In genomic region chr5:36692791-36693763, GRCh38 we compare ENCODE assay signal across 8 cellular contexts.
A peak's percentile ranks its signal among the peaks of the same experiment; 100 is the strongest.
DNase-seq lines count a peak whose midpoint lies in the region; ATAC-seq and TF ChIP-seq lines count a peak whose summit lies in the region.

No MANE protein-coding gene starts in this region.

- TF ChIP-seq CTCF in AG09319 (IDR thresholded peaks at IDR 0.05; ENCODE audit: low read depth, low read length): peak; percentile 85

- no peak overlapping the region for H3K27ac Mint-ChIP-seq in activated naive CD4-positive, alpha-beta T cell treated with anti-CD3 and anti-CD28 coated beads for 36 hours

- peak; percentile 64 for ATAC-seq in GM18520 (IDR thresholded peaks at IDR 0.05; ENCODE audit: unreplicated experiment)
- ATAC-seq in HG02973 (IDR thresholded peaks at IDR 0.05; ENCODE audit: unreplicated experiment): peak; percentile 63
- peak; percentile 87 for ATAC-seq in Right ventricle myocardium inferior

- peaks cover 12% of the 10 kb centered on the region for H3K4me1 Mint-ChIP-seq in activated naive CD4-positive, alpha-beta T cell treated with anti-CD3 and anti-CD28 coated beads for 36 hours (ENCODE audit: low read depth)

- intact Hi-C loops in activated naive CD4-positive, alpha-beta T cell treated with anti-CD3 and anti-CD28 coated beads for 36 hours (cut with micrococcal nuclease): loop anchor here (1.0 to 5.0 kb wide), 2 partner anchors 428 to 616 kb away; no protein-coding TSS in a partner anchor
- intact Hi-C loops in Right ventricle myocardium inferior (cut with DNase I): loop anchor here (1.0 to 10.0 kb wide), 5 partner anchors 86 to 518 kb away; no protein-coding TSS in a partner anchor

- CTCF ChIA-PET in activated naive CD4-positive, alpha-beta T cell treated with anti-CD3 and anti-CD28 coated beads for 36 hours (lab: Charles Lee): interaction anchor here (0.6 to 2.2 kb wide), 11 partner anchors 15 to 614 kb away, joined by 3 to 10 read pairs (median 3); no protein-coding TSS in a partner anchor

- peaks cover 37% of the 10 kb centered on the region for H3K27me3 Mint-ChIP-seq in activated naive CD4-positive, alpha-beta T cell treated with anti-CD3 and anti-CD28 coated beads for 36 hours (ENCODE audit: low read depth)

- no peaks in the 10 kb centered on the region for H3K9me3 Mint-ChIP-seq in activated naive CD4-positive, alpha-beta T cell treated with anti-CD3 and anti-CD28 coated beads for 36 hours

- DNase-seq in AG09319 (ENCODE audit: extremely low read depth, low read depth) (peak; percentile 35), NCI-H748 treated with DMSO at 0.1 percent for 48 hours (lab: John Stamatoyannopoulos, UW) (peak; percentile 46), Right ventricle myocardium inferior (ENCODE audit: missing footprints) (peak; percentile 89), nucleus accumbens (lab: John Stamatoyannopoulos, UW) (peak in 55 of 56 donors; percentile 47 to 90 (median 76)), NCI-H2029 treated with DMSO at 0.1 percent for 48 hours (lab: John Stamatoyannopoulos, UW) (no peak)
- DNase-seq in activated naive CD4-positive, alpha-beta T cell treated with anti-CD3 and anti-CD28 coated beads for 36 hours: peak; percentile 68

- H3K36me3 Mint-ChIP-seq in activated naive CD4-positive, alpha-beta T cell treated with anti-CD3 and anti-CD28 coated beads for 36 hours (ENCODE audit: low read depth): no peaks in the 10 kb centered on the region

- H3K4me3 Mint-ChIP-seq in activated naive CD4-positive, alpha-beta T cell treated with anti-CD3 and anti-CD28 coated beads for 36 hours: no peak overlapping the region
